ENCODE assay signal across 11 cellular contexts in the genomic region with DNA sequence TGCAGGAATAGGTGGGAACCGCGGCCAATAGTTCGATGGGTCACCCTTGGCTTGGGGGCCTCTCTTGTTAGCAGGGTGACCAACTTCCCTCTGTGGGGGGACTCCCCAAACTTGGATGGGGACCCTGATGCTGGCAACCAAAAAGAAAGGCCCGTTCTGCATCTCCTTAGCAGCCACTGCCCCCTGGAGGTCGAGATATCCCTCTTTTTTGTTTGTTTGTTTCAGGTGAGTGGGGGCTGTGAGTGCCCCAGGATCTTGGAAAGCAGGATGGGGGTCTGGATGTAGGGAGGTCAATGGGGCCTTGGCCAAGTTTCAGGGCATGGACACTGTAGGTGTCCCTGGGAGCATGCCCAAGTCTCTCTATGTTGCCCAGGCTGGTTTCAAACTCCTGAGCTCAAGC. TPM values are rescaled to one million over a fixed set of nuclear protein-coding genes. Genes with fewer than 3 reads are reported as not detected.
DNase-seq lines count a peak whose midpoint lies in the region; ATAC-seq and TF ChIP-seq lines count a peak whose summit lies in the region.
"Had no signal": no experiment of that assay in that cellular context is flagged by ENCODE, and none has a peak within 500 bp of the region (broad histone marks: within the 10 kb centered on the region; RNA-seq: fewer than 3 reads in every experiment).

No MANE protein-coding gene starts in this region.

- CTCF ChIA-PET in activated CD4-positive, alpha-beta T cell treated with anti-CD3 and anti-CD28 coated beads for 36 hours (lab: Charles Lee) = interaction anchor here (0.7 to 1.6 kb wide), 3 partner anchors 10 to 83 kb away, joined by 3 to 4 read pairs (median 3); no protein-coding TSS in a partner anchor
- CTCF ChIA-PET in PC-3 (lab: Charles Lee) = interaction anchor here (0.6 kb wide), 1 partner anchor 30 kb away, joined by 3 read pairs; no protein-coding TSS in a partner anchor

- no peak overlapping the region for H3K9ac ChIP-seq in PC-3 (ENCODE audit: low read length)

- H3K9me2 ChIP-seq in PC-3 (replicated peaks; ENCODE audit: low read length) = no peaks in the 10 kb centered on the region

- H3K4me1 Mint-ChIP-seq in activated CD4-positive, alpha-beta T cell treated with anti-CD3 and anti-CD28 coated beads for 36 hours = no peaks in the 10 kb centered on the region
- H3K4me1 Mint-ChIP-seq: CD4-positive, alpha-beta memory T cell had no signal

- H3K9me3 ChIP-seq in PC-3 (ENCODE audit: low read length) = no peaks in the 10 kb centered on the region

- no peaks in the 10 kb centered on the region for H3F3A ChIP-seq in PC-3 (ENCODE audit: low read length, unreplicated experiment)

- H3K4me2 ChIP-seq in PC-3 (ENCODE audit: low read length) = no peak overlapping the region

- no peaks in the 10 kb centered on the region for H3K79me2 ChIP-seq in PC-3 (ENCODE audit: low read length)

- H3K27ac ChIP-seq in PC-3 (ENCODE audit: low read length) (no peak overlapping the region), dorsolateral prefrontal cortex (peak overlapping the region in 10 of 59 donors; percentile 22 to 80 (median 71))

- H3K36me3 ChIP-seq in PC-3 (ENCODE audit: low read depth, low read length) = no peaks in the 10 kb centered on the region

- H3K36me3 Mint-ChIP-seq in activated CD4-positive, alpha-beta T cell treated with anti-CD3 and anti-CD28 coated beads for 36 hours (ENCODE audit: low read depth) = no peaks in the 10 kb centered on the region

- intact Hi-C loops in activated CD4-positive, alpha-beta T cell treated with anti-CD3 and anti-CD28 coated beads for 36 hours (cut with DNase I, micrococcal nuclease) = loop anchor here (1.0 to 10.0 kb wide), 4 partner anchors 81 to 211 kb away; no protein-coding TSS in a partner anchor
- intact Hi-C loops in PC-3 (cut with micrococcal nuclease) = no loop called here
- intact Hi-C loops in dorsolateral prefrontal cortex (cut with DNase I) = loop anchor here in 1 of 2 donors (5.0 kb wide), 1 partner anchor 83 kb away; no protein-coding TSS in a partner anchor

- H3K9me3 Mint-ChIP-seq in activated CD4-positive, alpha-beta T cell treated with anti-CD3 and anti-CD28 coated beads for 36 hours (ENCODE audit: low read depth) = no peaks in the 10 kb centered on the region
- H3K9me3 Mint-ChIP-seq: CD4-positive, alpha-beta memory T cell had no signal

- no peaks in the 10 kb centered on the region for H3K27me3 ChIP-seq in PC-3 (ENCODE audit: low read length)
- H3K27me3 ChIP-seq in dorsolateral prefrontal cortex = no peaks in the 10 kb centered on the region

- no peaks in the 10 kb centered on the region for H4K20me1 ChIP-seq in PC-3 (ENCODE audit: low read length)

- no peak overlapping the region for H3K4me3 ChIP-seq in PC-3 (ENCODE audit: low read length)
- no peak overlapping the region for H3K4me3 ChIP-seq in dorsolateral prefrontal cortex
- no peak overlapping the region for H3K4me3 ChIP-seq in retinal pigment epithelial cell (ENCODE audit: low read length)

- TF ChIP-seq CTCF in PC-3 (conservative IDR thresholded peaks at IDR 0.05; ENCODE audit: low read depth, low read length) = peak; percentile 70
- peak in 39 of 56 donors; percentile 12 to 49 (median 26) for TF ChIP-seq CTCF in dorsolateral prefrontal cortex (IDR thresholded peaks at IDR 0.05 in 54 of 56, conservative IDR thresholded peaks at IDR 0.05 in 2 of 56; ENCODE audit: low read depth in 1 of 56, partially characterized antibody in 56 of 56)
- TF ChIP-seq CTCF in retinal pigment epithelial cell (conservative IDR thresholded peaks at IDR 0.05; ENCODE audit: low read depth, low read length) = peak; percentile 66

- no peak overlapping the region for H3K4me3 Mint-ChIP-seq in activated CD4-positive, alpha-beta T cell treated with anti-CD3 and anti-CD28 coated beads for 36 hours
- H3K4me3 Mint-ChIP-seq: CD4-positive, alpha-beta memory T cell had no signal

- no TSS peak for BruUV-seq in PC-3 (replicated peaks; lab: Mats Ljungman, UMichigan)

- DNase-seq in activated CD4-positive, alpha-beta T cell treated with anti-CD3 and anti-CD28 coated beads for 36 hours = peak; percentile 62
- DNase-seq in activated CD4-positive, alpha-beta T cell treated with anti-CD3 and anti-CD28 coated beads, Interleukin-2, amount 50 U/mL, for 1 hour = no peak
- DNase-seq in PC-3 (peak; percentile 13), dorsolateral prefrontal cortex (no peak), retinal pigment epithelial cell (ENCODE audit: low read depth) (no peak), ureter (ENCODE audit: low spot score) (no peak), NCI-H345 (lab: John Stamatoyannopoulos, UW) (no peak)
- DNase-seq: activated effector memory CD4-positive, alpha-beta T cell treated with Interleukin-2 at 50 U/mL for 16 hours; SIG-M5 had no signal

- H3K27me3 Mint-ChIP-seq in activated CD4-positive, alpha-beta T cell treated with anti-CD3 and anti-CD28 coated beads for 36 hours = no peaks in the 10 kb centered on the region
- H3K27me3 Mint-ChIP-seq: CD4-positive, alpha-beta memory T cell had no signal

- H2AFZ ChIP-seq in PC-3 (ENCODE audit: low read length) = no peak overlapping the region

- H3K27ac Mint-ChIP-seq in activated CD4-positive, alpha-beta T cell treated with anti-CD3 and anti-CD28 coated beads for 36 hours = no peak overlapping the region

- ATAC-seq in activated CD4-positive, alpha-beta T cell treated with anti-CD3 and anti-CD28 coated beads for 36 hours = no peak
- ATAC-seq in PC-3 (no peak), HG02970 (IDR thresholded peaks at IDR 0.05; ENCODE audit: low FRiP score, unreplicated experiment) (no peak)

- H3K4me1 ChIP-seq in PC-3 (ENCODE audit: insufficient read depth, low read length) = peaks cover 17% of the 10 kb centered on the region

- POLR2A ChIA-PET in activated CD4-positive, alpha-beta T cell treated with anti-CD3 and anti-CD28 coated beads for 36 hours (lab: Charles Lee) = no interaction called here
- POLR2A ChIA-PET in PC-3 (lab: Charles Lee; ENCODE audit: unreplicated experiment) = no interaction called here

RNA-seq across cellular contexts. Expression of a gene that starts 7.7 kb away (rescaled TPM):
- 1 to 10 TPM; 5.3 to 9.7 TPM for total RNA-seq in activated CD4-positive, alpha-beta T cell treated with anti-CD3 and anti-CD28 coated beads for 36 hours
- total RNA-seq in PC-3 (2014; rRNA removed) = 6.7 and 8.5 TPM in 2 replicates
- 100 to 1,000 TPM in 34 of 120 experiments, 10 to 100 TPM in 86; 35.9 to 127 (median 90.4) TPM for total RNA-seq in dorsolateral prefrontal cortex
- 19.7 TPM for total RNA-seq in ureter

RNA-seq across cellular contexts. Expression of a gene that starts 39.0 kb away (rescaled TPM):
- total RNA-seq in activated CD4-positive, alpha-beta T cell treated with anti-CD3 and anti-CD28 coated beads for 36 hours = 10 to 100 TPM in 1 of 2 experiments, 1 to 10 TPM in 1; 9.9 to 11.9 TPM
- total RNA-seq in PC-3 (2014; rRNA removed) (8.4 and 12.7 TPM in 2 replicates), dorsolateral prefrontal cortex (10 to 100 TPM; 19.6 to 52.2 (median 36.9) TPM), ureter (14.9 TPM)

Comparison
In these comparisons a context has a peak if more than half of its experiments do, and no peak if none do; other contexts are left out.
1. DNase-seq: peak in activated CD4-positive, alpha-beta T cell treated with anti-CD3 and anti-CD28 coated beads for 36 hours (single experiment) and PC-3 (single experiment); none in activated CD4-positive, alpha-beta T cell treated with anti-CD3 and anti-CD28 coated beads, Interleukin-2, amount 50 U/mL, for 1 hour (single experiment), dorsolateral prefrontal cortex (0 of 10), retinal pigment epithelial cell (single experiment), ureter (single experiment) and NCI-H345 (single experiment).
2. Peak in every context shown above with its lines, with median percentiles within 50 percentile points of each other: CTCF ChIP-seq.